In the genomic region with DNA sequence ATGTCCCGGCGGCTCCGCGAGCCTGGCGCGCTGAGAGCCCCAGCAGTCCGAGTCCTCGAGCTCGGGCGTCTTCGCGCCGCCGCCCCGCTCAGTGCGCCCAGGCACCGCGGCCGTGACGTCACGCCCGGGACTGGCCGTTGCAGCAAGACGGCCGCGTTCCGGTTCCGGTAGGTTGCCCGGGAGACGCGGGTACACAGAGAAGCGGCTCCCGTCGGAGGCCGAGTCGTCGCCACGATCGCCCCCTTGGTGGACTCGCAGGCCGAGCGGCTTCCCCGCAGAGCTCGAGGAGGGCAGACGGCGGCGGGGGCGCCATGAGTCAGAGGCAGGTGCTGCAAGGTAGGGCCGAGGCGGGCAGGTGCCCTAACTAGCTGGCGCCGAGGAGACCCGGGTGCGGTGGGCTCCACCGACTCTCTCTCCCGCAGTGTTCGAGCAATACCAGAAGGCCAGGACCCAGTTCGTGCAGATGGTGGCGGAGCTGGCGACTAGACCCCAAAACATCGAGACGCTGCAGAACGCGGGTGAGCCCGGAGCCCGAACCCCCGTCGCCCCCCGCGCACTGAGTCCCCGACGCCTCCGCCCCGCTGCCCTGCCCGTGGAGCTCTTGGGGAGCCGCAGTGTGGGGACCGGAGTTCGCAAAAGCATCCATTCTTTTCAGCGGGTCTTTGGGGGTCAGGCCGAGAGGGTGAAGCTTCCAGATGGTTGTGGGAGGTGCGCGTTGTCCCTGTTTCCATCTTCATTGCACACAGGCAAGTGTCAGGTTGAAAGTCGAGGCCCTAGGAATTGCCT, we compare ENCODE assay signal across 9 cellular contexts.
A peak's percentile ranks its signal among the peaks of the same experiment; 100 is the strongest.
DNase-seq lines count a peak whose midpoint lies in the region; ATAC-seq and FAIRE-seq lines count a peak whose summit lies in the region.
"Had no signal": no experiment of that assay in that cellular context is flagged by ENCODE, and none has a peak within 500 bp of the region (broad histone marks: within the 10 kb centered on the region; RNA-seq: fewer than 3 reads in every experiment).

TSS of gene SPAG6 (plus strand) at position 196 of the 786 bp plus-strand sequence. CDS start at position 312, 116 bp downstream.

- peaks cover 21% of the 10 kb centered on the region for H3K4me1 Mint-ChIP-seq in stimulated activated effector memory CD8-positive, alpha-beta T cell treated with anti-CD3 and anti-CD28 coated beads, Interleukin-12 subunit alpha, Interleukin-12 subunit beta, amount 100 ng/mL, for 72 hours

- ATAC-seq in stimulated activated effector memory CD8-positive, alpha-beta T cell treated with anti-CD3 and anti-CD28 coated beads, Interleukin-12 subunit alpha, Interleukin-12 subunit beta, amount 100 ng/mL, for 72 hours, result peak; percentile 55
- no peak for ATAC-seq in GM19035 (IDR thresholded peaks at IDR 0.05; ENCODE audit: unreplicated experiment)
- no peak for ATAC-seq in GM18909 (IDR thresholded peaks at IDR 0.05; ENCODE audit: poor library complexity, unreplicated experiment)

- no peak within 1 kb of the TSS for H3K27ac Mint-ChIP-seq in stimulated activated effector memory CD8-positive, alpha-beta T cell treated with anti-CD3 and anti-CD28 coated beads, Interleukin-12 subunit alpha, Interleukin-12 subunit beta, amount 100 ng/mL, for 72 hours

- H3K4me3 Mint-ChIP-seq in stimulated activated effector memory CD8-positive, alpha-beta T cell treated with anti-CD3 and anti-CD28 coated beads, Interleukin-12 subunit alpha, Interleukin-12 subunit beta, amount 100 ng/mL, for 72 hours, result peak within 1 kb of the TSS; percentile 27

- DNase-seq in GM18507 (ENCODE audit: extremely low spot score, insufficient read length, low read depth), result no peak
- peak; percentile 25 for DNase-seq in NCI-H187 treated with DMSO at 0.1 percent for 48 hours (lab: John Stamatoyannopoulos, UW)
- DNase-seq in activated naive CD4-positive, alpha-beta T cell treated with anti-CD3 and anti-CD28 coated beads, Interleukin-2, amount 50 U/mL, for 16 hours, result peak; percentile 21
- DNase-seq in islet precursor cell, result peak; percentile 83
- DNase-seq in stimulated activated effector memory CD8-positive, alpha-beta T cell treated with anti-CD3 and anti-CD28 coated beads, Interleukin-12 subunit alpha, Interleukin-12 subunit beta, amount 100 ng/mL, for 72 hours (ENCODE audit: low spot score in 2 of 2), result peak; percentile 32 to 72
- no peak for DNase-seq in NCI-H526 (lab: John Stamatoyannopoulos, UW)

- peaks cover 3% of the 10 kb centered on the region for H3K9me3 Mint-ChIP-seq in stimulated activated effector memory CD8-positive, alpha-beta T cell treated with anti-CD3 and anti-CD28 coated beads, Interleukin-12 subunit alpha, Interleukin-12 subunit beta, amount 100 ng/mL, for 72 hours

- FAIRE-seq in GM18507 (lab: Jason Lieb, UNC), result peak; percentile 26
- FAIRE-seq: endometrium had no signal

- peaks cover 1% of the 10 kb centered on the region for H3K36me3 Mint-ChIP-seq in stimulated activated effector memory CD8-positive, alpha-beta T cell treated with anti-CD3 and anti-CD28 coated beads, Interleukin-12 subunit alpha, Interleukin-12 subunit beta, amount 100 ng/mL, for 72 hours

Comparison
In these comparisons a context has a peak if more than half of its experiments do, and no peak if none do; other contexts are left out.
1. DNase-seq: peak in NCI-H187 treated with DMSO at 0.1 percent for 48 hours (single experiment), activated naive CD4-positive, alpha-beta T cell treated with anti-CD3 and anti-CD28 coated beads, Interleukin-2, amount 50 U/mL, for 16 hours (single experiment), islet precursor cell (single experiment) and stimulated activated effector memory CD8-positive, alpha-beta T cell treated with anti-CD3 and anti-CD28 coated beads, Interleukin-12 subunit alpha, Interleukin-12 subunit beta, amount 100 ng/mL, for 72 hours (2 of 2); none in GM18507 (single experiment) and NCI-H526 (0 of 2).